ENCODE assay signal across 29 cellular contexts in the genomic region with DNA sequence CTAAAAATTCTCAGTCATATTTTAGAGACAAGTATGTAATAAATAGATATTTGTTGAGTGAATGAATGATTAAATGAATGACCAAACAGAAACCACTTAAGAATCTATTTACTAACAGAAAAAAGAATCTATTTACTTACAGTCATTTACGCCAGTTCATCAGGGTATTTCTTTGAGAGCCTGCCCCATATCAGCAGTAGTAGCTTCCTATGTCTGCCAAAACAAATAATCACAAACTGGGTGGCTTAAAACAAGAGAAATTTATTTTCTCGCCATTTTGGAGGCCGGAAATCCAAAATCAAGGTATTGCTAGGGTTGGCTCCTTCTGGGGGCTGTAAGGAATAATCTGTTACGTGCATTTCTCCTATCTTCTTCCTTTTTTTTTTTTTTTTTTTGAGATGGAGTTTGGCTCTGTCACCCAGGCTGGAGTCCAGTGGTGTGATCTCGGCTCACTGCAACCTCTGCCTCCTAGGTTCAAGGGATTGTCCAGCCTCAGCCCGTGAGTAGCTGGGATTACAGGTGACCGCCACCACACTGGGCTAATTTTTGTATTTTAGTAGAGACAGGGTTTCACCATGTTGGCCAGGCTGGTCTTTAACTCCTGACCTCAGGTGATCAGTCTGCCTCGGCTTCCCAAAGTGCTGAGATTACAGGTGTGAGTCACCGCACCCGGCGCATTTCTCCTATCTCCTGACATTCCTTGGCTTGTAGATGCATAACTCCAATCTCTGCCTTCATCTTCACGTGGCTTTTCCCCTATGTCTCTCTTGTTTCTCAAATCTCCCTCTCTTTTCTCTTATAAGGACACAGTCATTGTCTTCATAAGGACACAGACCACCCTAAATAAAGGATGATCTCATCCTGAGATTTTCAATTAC.
"Had no signal": no experiment of that assay in that cellular context is flagged by ENCODE, and none has a peak within 500 bp of the region (broad histone marks: within the 10 kb centered on the region; RNA-seq: fewer than 3 reads in every experiment).

No MANE protein-coding gene starts in this region.

- H3K79me2 ChIP-seq: hepatocyte had no signal

- H3K27me3 ChIP-seq: ascending aorta, breast epithelium, colonic mucosa, dorsolateral prefrontal cortex, esophagus muscularis mucosa, hepatocyte, sigmoid colon, spleen, upper lobe of left lung had no signal

- H3K4me1 Mint-ChIP-seq: activated naive CD4-positive, alpha-beta T cell treated with anti-CD3 and anti-CD28 coated beads, Interleukin-2, amount 10 ng/mL, durations not matched to agents 7 days and 5 days; central memory CD8-positive, alpha-beta T cell; immature natural killer cell; T-helper 17 cell had no signal

- DNase-seq: activated CD4-positive, alpha-beta memory T cell treated with anti-CD3 and anti-CD28 coated beads for 36 hours; activated CD4-positive, alpha-beta T cell treated with anti-CD3 and anti-CD28 coated beads for 48 hours; activated effector memory CD4-positive, alpha-beta T cell treated with Interleukin-2 at 50 U/mL for 16 hours; activated naive CD4-positive, alpha-beta T cell treated with anti-CD3 and anti-CD28 coated beads, Interleukin-2, amount 10 ng/mL, durations not matched to agents 7 days and 5 days; activated T-cell treated with anti-CD3 and anti-CD28 coated beads, Interleukin-2, amount 50 U/mL, for 72 hours; colonic mucosa; dorsolateral prefrontal cortex; effector memory CD8-positive, alpha-beta T cell; glutamatergic neuron; immature natural killer cell; kidney glomerular epithelial cell; left ventricle myocardium inferior; naive B cell; occipital lobe; posterior cingulate gyrus; sigmoid colon; spleen; stimulated activated CD4-positive, alpha-beta T cell treated with anti-CD3 and anti-CD28 coated beads, Interleukin-4, amount 100 ng/mL, for 1 hour; stimulated activated naive CD4-positive, alpha-beta T cell treated with Interleukin-2 at 50 U/mL for 16 hours; SW 1271; T-helper 17 cell; upper lobe of left lung had no signal

- H2AFZ ChIP-seq: hepatocyte had no signal

- H3K27me3 Mint-ChIP-seq: activated naive CD4-positive, alpha-beta T cell treated with anti-CD3 and anti-CD28 coated beads, Interleukin-2, amount 10 ng/mL, durations not matched to agents 7 days and 5 days; central memory CD8-positive, alpha-beta T cell had no signal

- H3K27ac ChIP-seq: ascending aorta, breast epithelium, colonic mucosa, dorsolateral prefrontal cortex, esophagus muscularis mucosa, hepatocyte, left ventricle myocardium inferior, sigmoid colon, spleen, thoracic aorta, upper lobe of left lung had no signal

- H3K9me3 Mint-ChIP-seq: activated CD4-positive, alpha-beta memory T cell treated with anti-CD3 and anti-CD28 coated beads for 36 hours; activated naive CD4-positive, alpha-beta T cell treated with anti-CD3 and anti-CD28 coated beads, Interleukin-2, amount 10 ng/mL, durations not matched to agents 7 days and 5 days; activated T-cell treated with anti-CD3 and anti-CD28 coated beads, Interleukin-2, amount 50 U/mL, for 72 hours; central memory CD8-positive, alpha-beta T cell; effector memory CD8-positive, alpha-beta T cell; immature natural killer cell; naive B cell had no signal

- H3K36me3 Mint-ChIP-seq: activated CD4-positive, alpha-beta memory T cell treated with anti-CD3 and anti-CD28 coated beads for 36 hours; activated naive CD4-positive, alpha-beta T cell treated with anti-CD3 and anti-CD28 coated beads, Interleukin-2, amount 10 ng/mL, durations not matched to agents 7 days and 5 days; immature natural killer cell; naive B cell had no signal

- FAIRE-seq: frontal cortex had no signal

- H3K27ac Mint-ChIP-seq: activated CD4-positive, alpha-beta memory T cell treated with anti-CD3 and anti-CD28 coated beads for 36 hours; activated naive CD4-positive, alpha-beta T cell treated with anti-CD3 and anti-CD28 coated beads, Interleukin-2, amount 10 ng/mL, durations not matched to agents 7 days and 5 days; activated T-cell treated with anti-CD3 and anti-CD28 coated beads, Interleukin-2, amount 50 U/mL, for 72 hours; effector memory CD8-positive, alpha-beta T cell; immature natural killer cell; naive B cell; T-helper 17 cell had no signal

- ATAC-seq: activated T-cell treated with anti-CD3 and anti-CD28 coated beads, Interleukin-2, amount 50 U/mL, for 72 hours; effector memory CD8-positive, alpha-beta T cell; T-helper 17 cell had no signal

- H3K36me3 ChIP-seq: ascending aorta, breast epithelium, colonic mucosa, esophagus muscularis mucosa, left ventricle myocardium inferior, sigmoid colon, spleen, thoracic aorta, upper lobe of left lung had no signal

- H3K4me1 ChIP-seq: ascending aorta, breast epithelium, colonic mucosa, esophagus muscularis mucosa, left ventricle myocardium inferior, sigmoid colon, spleen, upper lobe of left lung had no signal

- H3K9me3 ChIP-seq: ascending aorta, breast epithelium, colonic mucosa, esophagus muscularis mucosa, left ventricle myocardium inferior, sigmoid colon, spleen, thoracic aorta, upper lobe of left lung had no signal

- H3K4me3 Mint-ChIP-seq: activated CD4-positive, alpha-beta memory T cell treated with anti-CD3 and anti-CD28 coated beads for 36 hours; activated naive CD4-positive, alpha-beta T cell treated with anti-CD3 and anti-CD28 coated beads, Interleukin-2, amount 10 ng/mL, durations not matched to agents 7 days and 5 days; activated T-cell treated with anti-CD3 and anti-CD28 coated beads, Interleukin-2, amount 50 U/mL, for 72 hours; central memory CD8-positive, alpha-beta T cell; effector memory CD8-positive, alpha-beta T cell; immature natural killer cell; naive B cell; T-helper 17 cell had no signal

- H3K4me3 ChIP-seq: ascending aorta, breast epithelium, colonic mucosa, dorsolateral prefrontal cortex, esophagus muscularis mucosa, hepatocyte, left ventricle myocardium inferior, sigmoid colon, spleen, thoracic aorta, upper lobe of left lung had no signal

- H3K4me2 ChIP-seq: hepatocyte had no signal
